In genomic region chr2:37415128-37415817, GRCh38 we compare ENCODE assay signal across 9 cellular contexts.
DNase-seq lines count a peak whose midpoint lies in the region; ATAC-seq and TF ChIP-seq lines count a peak whose summit lies in the region.
"Had no signal": no experiment of that assay in that cellular context is flagged by ENCODE, and none has a peak within 500 bp of the region (broad histone marks: within the 10 kb centered on the region; RNA-seq: fewer than 3 reads in every experiment).

No MANE protein-coding gene starts in this region.

- intact Hi-C loops in activated naive CD4-positive, alpha-beta T cell treated with anti-CD3 and anti-CD28 coated beads for 36 hours (cut with micrococcal nuclease), result loop anchor here (5.0 kb wide), 1 partner anchor 117 kb away; no protein-coding TSS in a partner anchor
- intact Hi-C loops in uterus (cut with DNase I; ENCODE audit: low total_unique reads), result loop anchor here (5.0 kb wide), 1 partner anchor 462 kb away; no protein-coding TSS in a partner anchor

- no peak overlapping the region for H3K4me3 Mint-ChIP-seq in activated naive CD4-positive, alpha-beta T cell treated with anti-CD3 and anti-CD28 coated beads for 36 hours

- peaks cover 3% of the 10 kb centered on the region for H3K4me1 Mint-ChIP-seq in activated naive CD4-positive, alpha-beta T cell treated with anti-CD3 and anti-CD28 coated beads for 36 hours (ENCODE audit: low read depth)

- no peak for ATAC-seq in stimulated activated naive CD8-positive, alpha-beta T cell treated with anti-CD3 and anti-CD28 coated beads, Interleukin-15, Interleukin-2, amounts not matched to agents 100 U/mL and 50 U/mL, for 24 hours

- H3K27ac Mint-ChIP-seq in activated naive CD4-positive, alpha-beta T cell treated with anti-CD3 and anti-CD28 coated beads for 36 hours, result no peak overlapping the region

- no peak overlapping the region for H3K4me3 ChIP-seq in uterus

- no peaks in the 10 kb centered on the region for H3K27me3 Mint-ChIP-seq in activated naive CD4-positive, alpha-beta T cell treated with anti-CD3 and anti-CD28 coated beads for 36 hours (ENCODE audit: low read depth)

- no peak for TF ChIP-seq CTCF in uterus (IDR thresholded peaks at IDR 0.05)

- no peaks in the 10 kb centered on the region for H3K9me3 ChIP-seq in uterus

- H3K36me3 ChIP-seq in uterus, result no peaks in the 10 kb centered on the region

- TF ChIP-seq POLR2A in uterus (IDR thresholded peaks at IDR 0.05), result no peak

- H3K27me3 ChIP-seq in uterus, result no peaks in the 10 kb centered on the region

- CTCF ChIA-PET in activated naive CD4-positive, alpha-beta T cell treated with anti-CD3 and anti-CD28 coated beads for 36 hours (lab: Charles Lee), result interaction anchor here (0.6 to 5.0 kb wide), 20 partner anchors 14 to 478 kb away, joined by 3 to 79 read pairs (median 4); no protein-coding TSS in a partner anchor

- no peaks in the 10 kb centered on the region for H3K9me3 Mint-ChIP-seq in activated naive CD4-positive, alpha-beta T cell treated with anti-CD3 and anti-CD28 coated beads for 36 hours

- no peaks in the 10 kb centered on the region for H3K36me3 Mint-ChIP-seq in activated naive CD4-positive, alpha-beta T cell treated with anti-CD3 and anti-CD28 coated beads for 36 hours (ENCODE audit: low read depth)

- in situ Hi-C loops in G401 (cut with HindIII; ENCODE audit: low sequenced_read_pairs), result loop anchor here (25.0 kb wide), 1 partner anchor 422 kb away; no protein-coding TSS in a partner anchor

- DNase-seq in activated naive CD4-positive, alpha-beta T cell treated with anti-CD3 and anti-CD28 coated beads for 36 hours, result peak; percentile 25
- no peak for DNase-seq in activated naive CD4-positive, alpha-beta T cell (lab: John Stamatoyannopoulos, UW)
- peak; percentile 39 for DNase-seq in NOMO-1 treated with DMSO at 0.1 percent for 48 hours (lab: John Stamatoyannopoulos, UW; ENCODE audit: unreplicated experiment)
- peak; percentile 63 for DNase-seq in fibroblast of peridontal ligament (ENCODE audit: extremely low read depth)
- no peak for DNase-seq in uterus
- no peak for DNase-seq in stimulated activated naive CD8-positive, alpha-beta T cell treated with anti-CD3 and anti-CD28 coated beads, Interleukin-15, Interleukin-2, amounts not matched to agents 100 U/mL and 50 U/mL, for 24 hours
- DNase-seq in G401 (ENCODE audit: low spot score), result no peak
- no peak for DNase-seq in activated CD4-positive, alpha-beta T cell treated with anti-CD3 and anti-CD28 coated beads, Interleukin-2, amount 50 U/mL, for 48 hours
- DNase-seq: DND-41 had no signal

- peak overlapping the region; percentile 40 to 66 for H3K27ac ChIP-seq in uterus

- H3K4me1 ChIP-seq in uterus, result no peaks in the 10 kb centered on the region

Comparison
In these comparisons a context has a peak if more than half of its experiments do, and no peak if none do; other contexts are left out.
1. DNase-seq: peak in activated naive CD4-positive, alpha-beta T cell treated with anti-CD3 and anti-CD28 coated beads for 36 hours (single experiment), NOMO-1 treated with DMSO at 0.1 percent for 48 hours (single experiment) and fibroblast of peridontal ligament (single experiment); none in activated naive CD4-positive, alpha-beta T cell (0 of 4), uterus (0 of 2), stimulated activated naive CD8-positive, alpha-beta T cell treated with anti-CD3 and anti-CD28 coated beads, Interleukin-15, Interleukin-2, amounts not matched to agents 100 U/mL and 50 U/mL, for 24 hours (single experiment), G401 (single experiment) and activated CD4-positive, alpha-beta T cell treated with anti-CD3 and anti-CD28 coated beads, Interleukin-2, amount 50 U/mL, for 48 hours (0 of 2).